Comparison of ENCODE assay signal across 12 cellular contexts in the genomic region with DNA sequence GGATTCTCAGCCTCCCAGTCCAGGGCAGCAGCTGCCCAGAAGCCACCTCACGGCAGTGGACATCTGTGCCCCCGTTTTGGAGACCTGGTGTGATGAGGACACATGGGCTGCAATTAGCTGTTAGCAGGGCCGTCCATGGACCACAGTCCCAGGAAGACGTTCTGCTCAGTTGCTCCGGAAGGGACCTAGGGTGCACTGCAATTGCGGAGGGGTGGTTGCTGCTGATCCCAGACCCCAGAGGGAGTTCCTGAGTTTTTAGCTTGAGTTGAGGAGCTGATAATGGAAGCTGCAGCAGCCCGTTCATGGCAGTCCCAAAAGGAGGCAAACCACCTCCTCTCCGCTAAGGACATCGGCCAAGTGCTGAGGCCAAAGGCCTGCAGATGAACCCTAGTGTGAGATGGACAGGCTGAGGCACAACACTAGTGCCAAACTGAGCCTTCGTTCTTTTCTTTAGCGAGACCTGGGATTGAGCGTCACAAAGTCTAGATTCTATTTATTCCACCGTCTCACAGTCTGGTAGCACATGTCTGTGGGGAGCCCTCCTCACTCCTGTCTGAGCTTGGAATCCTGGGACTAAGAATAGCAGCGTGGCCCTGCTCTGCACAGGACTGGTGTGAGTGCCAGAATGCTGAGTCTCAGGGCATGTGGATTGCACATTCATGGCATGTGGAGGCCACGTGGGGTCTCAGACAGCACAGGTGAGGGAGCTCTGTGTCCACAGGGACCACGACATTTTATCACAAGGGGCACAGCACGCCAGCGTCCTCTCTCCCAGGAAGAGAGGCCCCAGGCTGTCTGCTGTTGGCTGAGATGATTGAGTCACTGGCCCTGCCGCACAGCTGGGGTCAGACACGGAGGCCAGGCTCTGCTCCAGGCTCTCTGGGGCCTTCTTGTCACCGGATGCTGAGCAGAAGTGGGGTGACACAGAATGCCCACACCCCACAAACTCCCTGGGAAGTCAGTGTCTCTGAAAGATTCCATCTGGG.
DNase-seq lines count a peak whose midpoint lies in the region; ATAC-seq and TF ChIP-seq lines count a peak whose summit lies in the region.
"Had no signal": no experiment of that assay in that cellular context is flagged by ENCODE, and none has a peak within 500 bp of the region (broad histone marks: within the 10 kb centered on the region; RNA-seq: fewer than 3 reads in every experiment).

No MANE protein-coding gene starts in this region.

- peaks cover 4 to 15% (median 10%) of the 10 kb centered on the region in 5 experiments for H3K9me3 Mint-ChIP-seq in brain
- peaks cover 4% of the 10 kb centered on the region for H3K9me3 Mint-ChIP-seq in stimulated activated effector memory CD8-positive, alpha-beta T cell treated with anti-CD3 and anti-CD28 coated beads, Interleukin-12 subunit alpha, Interleukin-12 subunit beta, amount 100 ng/mL, for 72 hours

- H3K4me3 Mint-ChIP-seq in brain, result peak overlapping the region in 2 of 5 experiments; percentile 9 to 54
- peak overlapping the region; percentile 36 for H3K4me3 Mint-ChIP-seq in stimulated activated effector memory CD8-positive, alpha-beta T cell treated with anti-CD3 and anti-CD28 coated beads, Interleukin-12 subunit alpha, Interleukin-12 subunit beta, amount 100 ng/mL, for 72 hours
- H3K4me3 Mint-ChIP-seq: activated B cell treated with CpG ODN at 0.5 μM for 24 hours had no signal

- ATAC-seq in left lobe of liver (no peak), GM21360 (IDR thresholded peaks at IDR 0.05; ENCODE audit: unreplicated experiment) (no peak)
- ATAC-seq in stimulated activated effector memory CD8-positive, alpha-beta T cell treated with anti-CD3 and anti-CD28 coated beads, Interleukin-12 subunit alpha, Interleukin-12 subunit beta, amount 100 ng/mL, for 72 hours, result no peak
- ATAC-seq: sciatic nerve had no signal

- peaks cover 6% of the 10 kb centered on the region for H3K36me3 Mint-ChIP-seq in brain
- H3K36me3 Mint-ChIP-seq in stimulated activated effector memory CD8-positive, alpha-beta T cell treated with anti-CD3 and anti-CD28 coated beads, Interleukin-12 subunit alpha, Interleukin-12 subunit beta, amount 100 ng/mL, for 72 hours, result no peaks in the 10 kb centered on the region

- H3K27ac Mint-ChIP-seq in brain, result peak overlapping the region; percentile 62 to 97 (median 74)
- H3K27ac Mint-ChIP-seq in stimulated activated effector memory CD8-positive, alpha-beta T cell treated with anti-CD3 and anti-CD28 coated beads, Interleukin-12 subunit alpha, Interleukin-12 subunit beta, amount 100 ng/mL, for 72 hours, result peak overlapping the region; percentile 60
- H3K27ac Mint-ChIP-seq: activated B cell treated with CpG ODN at 0.5 μM for 24 hours had no signal

- TF ChIP-seq CTCF in brain (conservative IDR thresholded peaks at IDR 0.05), result no peak

- H3K27me3 Mint-ChIP-seq in brain, result peaks cover 4% of the 10 kb centered on the region

- DNase-seq in NCI-H82 (lab: John Stamatoyannopoulos, UW), result peak; percentile 47
- DNase-seq in NCI-H82 treated with DMSO at 0.1 percent for 48 hours (lab: John Stamatoyannopoulos, UW; ENCODE audit: unreplicated experiment), result no peak
- DNase-seq in left lobe of liver (ENCODE audit: low spot score), result peak; percentile 38
- DNase-seq in stimulated activated effector memory CD8-positive, alpha-beta T cell treated with anti-CD3 and anti-CD28 coated beads, Interleukin-12 subunit alpha, Interleukin-12 subunit beta, amount 100 ng/mL, for 72 hours (ENCODE audit: low spot score in 2 of 2), result no peak
- DNase-seq in H4 (ENCODE audit: low spot score), result no peak
- DNase-seq in activated naive CD4-positive, alpha-beta T cell treated with anti-CD3 and anti-CD28 coated beads, Interleukin-2, amount 50 U/mL, for 16 hours, result no peak
- DNase-seq: 8988T, activated B cell treated with CpG ODN at 0.5 μM for 24 hours, NCI-H526 treated with DMSO at 0.1 percent for 48 hours had no signal

- peaks cover 81% of the 10 kb centered on the region for H3K4me1 Mint-ChIP-seq in brain
- H3K4me1 Mint-ChIP-seq in stimulated activated effector memory CD8-positive, alpha-beta T cell treated with anti-CD3 and anti-CD28 coated beads, Interleukin-12 subunit alpha, Interleukin-12 subunit beta, amount 100 ng/mL, for 72 hours, result peaks cover 4% of the 10 kb centered on the region

Comparison
In these comparisons a context has a peak if more than half of its experiments do, and no peak if none do; other contexts are left out.
1. DNase-seq: peak in NCI-H82 (single experiment) and left lobe of liver (single experiment); none in NCI-H82 treated with DMSO at 0.1 percent for 48 hours (single experiment), stimulated activated effector memory CD8-positive, alpha-beta T cell treated with anti-CD3 and anti-CD28 coated beads, Interleukin-12 subunit alpha, Interleukin-12 subunit beta, amount 100 ng/mL, for 72 hours (0 of 2), H4 (single experiment) and activated naive CD4-positive, alpha-beta T cell treated with anti-CD3 and anti-CD28 coated beads, Interleukin-2, amount 50 U/mL, for 16 hours (single experiment).